8 cellular contexts compared by ENCODE assay signal in genomic region chr19:42386974-42387707, GRCh38. TPM values are rescaled to one million over a fixed set of nuclear protein-coding genes. Genes with fewer than 3 reads are reported as not detected.
DNase-seq lines count a peak whose midpoint lies in the region; ATAC-seq and TF ChIP-seq lines count a peak whose summit lies in the region.

No MANE protein-coding gene starts in this region.

- TF ChIP-seq POLR2A in HCT116 (IDR thresholded peaks at IDR 0.05; ENCODE audit: borderline replicate concordance, extremely low read depth, insufficient read depth, insufficient read length): peak; percentile 41

- H3K27ac ChIP-seq in HCT116 (ENCODE audit: low read depth, low read length): peak overlapping the region; percentile 82
- no peak overlapping the region for H3K27ac ChIP-seq in lower lobe of right lung

- RAD21 ChIA-PET in HCT116 (lab: Charles Lee; ENCODE audit: low non-redundant PET in 1 of 2, low total read pairs in 2 of 2, uncharacterized antibody in 2 of 2, unreplicated experiment in 2 of 2): interaction anchor here in 1 of 2 experiments (0.6 kb wide), 1 partner anchor 82 kb away, joined by 3 read pairs; no protein-coding TSS in a partner anchor

- H3K9ac ChIP-seq in HCT116 (ENCODE audit: low read length): peak overlapping the region; percentile 72

- H3K27me3 ChIP-seq in HCT116 (ENCODE audit: insufficient read depth, low read length) (no peaks in the 10 kb centered on the region), lower lobe of right lung (ENCODE audit: low read depth) (peaks cover 27% of the 10 kb centered on the region)

- ATAC-seq in HCT116 (peak; percentile 93), lower lobe of right lung (peak; percentile 81 to 87), HG02840 (IDR thresholded peaks at IDR 0.05; ENCODE audit: low FRiP score, unreplicated experiment) (no peak)

- H3K9me3 ChIP-seq in HCT116 (ENCODE audit: control insufficient read depth in 1 of 2, insufficient read depth in 1 of 2, low read depth in 1 of 2, low read length in 2 of 2) (no peaks in the 10 kb centered on the region), lower lobe of right lung (no peaks in the 10 kb centered on the region)

- DNase-seq in AML-193 (lab: John Stamatoyannopoulos, UW) (peak; percentile 24 to 40), HCT116 (ENCODE audit: low read depth, low spot score) (peak; percentile 73), NCI-H460 (ENCODE audit: extremely low read depth, low read depth) (peak; percentile 71), dermis blood vessel endothelial cell (peak; percentile 60), lower lobe of right lung (peak; percentile 77)
- DNase-seq in activated CD4-positive, alpha-beta T cell treated with anti-CD3 and anti-CD28 coated beads for 4 hours: peak; percentile 62
- peak; percentile 41 for DNase-seq in stimulated activated CD8-positive, alpha-beta memory T cell treated with anti-CD3 and anti-CD28 coated beads, Interleukin-12 subunit alpha, Interleukin-12 subunit beta, amount 100 ng/mL, for 24 hours (ENCODE audit: extremely low read depth)

- H3K9me2 ChIP-seq in HCT116 (ENCODE audit: insufficient read depth): no peaks in the 10 kb centered on the region

- H3K4me1 ChIP-seq in HCT116 (ENCODE audit: control insufficient read depth in 1 of 2, insufficient read depth in 2 of 2, low read length in 2 of 2) (peaks cover 6 to 21% of the 10 kb centered on the region in 2 experiments), lower lobe of right lung (peaks cover 9% of the 10 kb centered on the region)

- H4K20me1 ChIP-seq in HCT116 (ENCODE audit: insufficient read depth): no peaks in the 10 kb centered on the region

- TF ChIP-seq CTCF in HCT116 (IDR thresholded peaks at IDR 0.05 in 2 of 3, conservative IDR thresholded peaks at IDR 0.05 in 1 of 3; ENCODE audit: borderline replicate concordance in 1 of 3, insufficient read depth in 1 of 3, low read depth in 2 of 3, low read length in 2 of 3) (peak; percentile 51 to 74 (median 59); a peak in 5 of 6 replicates), lower lobe of right lung (IDR thresholded peaks at IDR 0.05) (peak; percentile 55)

- peak overlapping the region; percentile 91 for H3K4me2 ChIP-seq in HCT116 (ENCODE audit: low read length)

- H3K4me3 ChIP-seq in HCT116 (replicated peaks in 1 of 2; ENCODE audit: low read depth in 1 of 2, low read length in 2 of 2) (peak overlapping the region; percentile 62 to 70), lower lobe of right lung (peak overlapping the region; percentile 51)

- POLR2A ChIA-PET in HCT116 (lab: Charles Lee): interaction anchor here (2.4 kb wide), 1 partner anchor 10 kb away, joined by 11 read pairs; no protein-coding TSS in a partner anchor

- intact Hi-C loops in HCT116 (cut with micrococcal nuclease) (no loop called here), lower lobe of right lung (cut with DNase I) (no loop called here)

- no peak for TF ChIP-seq RAD21 in HCT116 (IDR thresholded peaks at IDR 0.05; ENCODE audit: low read depth)

- CTCF ChIA-PET in HCT116 (lab: Charles Lee): interaction anchor here (1.2 to 2.0 kb wide), 2 partner anchors 10 to 14 kb away, joined by 5 read pairs; no protein-coding TSS in a partner anchor

- BruUV-seq in HCT116 (replicated peaks; lab: Mats Ljungman, UMichigan): TSS peak; percentile 94

- H2AFZ ChIP-seq in HCT116 (ENCODE audit: low read depth, low read length, poor library complexity, severe bottlenecking): peak overlapping the region; percentile 83

- H3K79me2 ChIP-seq in HCT116 (ENCODE audit: insufficient read depth, low read length): no peaks in the 10 kb centered on the region

- H3K36me3 ChIP-seq in HCT116 (ENCODE audit: control insufficient read depth in 1 of 2, insufficient read depth in 2 of 2, low read length in 2 of 2) (no peaks in the 10 kb centered on the region), lower lobe of right lung (no peaks in the 10 kb centered on the region)

TF ChIP-seq in HCT116, 20 proteins besides CTCF, POLR2A, EP300 and RAD21:
- TF ChIP-seq TCF7L2 (IDR thresholded peaks at IDR 0.05; ENCODE audit: borderline replicate concordance, extremely low read depth, insufficient read depth, insufficient read length) (peak; percentile 68), SIN3A (IDR thresholded peaks at IDR 0.05; ENCODE audit: low read depth) (peak; percentile 78; the same call in 1 of the 2 replicates), ZFX (IDR thresholded peaks at IDR 0.05) (peak; percentile 47; the same call in 1 of the 2 replicates), CBX3 (IDR thresholded peaks at IDR 0.05; ENCODE audit: low read depth) (no peak), CEBPB (IDR thresholded peaks at IDR 0.05; ENCODE audit: low read depth) (no peak), JUND (IDR thresholded peaks at IDR 0.05) (no peak), EZH2 (IDR thresholded peaks at IDR 0.05) (no peak), ZNF274 (IDR thresholded peaks at IDR 0.05; ENCODE audit: low read depth, low read length) (no peak), MAX (IDR thresholded peaks at IDR 0.05) (peak; percentile 65; the same call in 1 of the 2 replicates), POLR2AphosphoS5 (IDR thresholded peaks at IDR 0.05; ENCODE audit: low read depth, low read length) (peak; percentile 85), SP1 (IDR thresholded peaks at IDR 0.05; ENCODE audit: low read depth) (peak; percentile 39)

RNA-seq across cellular contexts. Expression of gene CNFN, which starts 3.0 kb away (rescaled TPM):
- total RNA-seq in HCT116 (2021; ENCODE audit: unreplicated experiment) (13.9 TPM), dermis blood vessel endothelial cell (not detected in 2 replicates), lower lobe of right lung (not detected)
- polyA plus RNA-seq in HCT116 (2012): 29.2 and 32.2 TPM in 2 replicates
- total RNA-seq in NCI-H460 (2014; rRNA removed; shearing (Covaris generic)): 0.69 and 1.2 TPM in 2 replicates
- not detected in 2 replicates for polyA plus RNA-seq in NCI-H460 (2014; cell fraction: nucleus; rRNA removed)

RNA-seq across cellular contexts. Expression of gene LIPE, which starts 40.0 kb away (rescaled TPM):
- 11.3 TPM for total RNA-seq in HCT116 (2021; ENCODE audit: unreplicated experiment)
- polyA plus RNA-seq in HCT116 (2012): 12.1 and 13.5 TPM in 2 replicates
- 0.87 and 1.5 TPM in 2 replicates for total RNA-seq in NCI-H460 (2014; rRNA removed; shearing (Covaris generic))
- polyA plus RNA-seq in NCI-H460 (2014; cell fraction: nucleus; rRNA removed): 0.14 and 0.16 TPM in 2 replicates
- 10.8 and 12.1 TPM in 2 replicates for total RNA-seq in dermis blood vessel endothelial cell
- total RNA-seq in lower lobe of right lung: 3.2 TPM

RNA-seq across cellular contexts. Expression of gene CXCL17, which starts 55.6 kb away (rescaled TPM):
- total RNA-seq in HCT116 (2021; ENCODE audit: unreplicated experiment) (0.32 TPM), dermis blood vessel endothelial cell (not detected in 2 replicates), lower lobe of right lung (159 TPM)
- polyA plus RNA-seq in HCT116 (2012): 0.09 TPM in 1 of 2 replicates, not detected in the other
- not detected in 2 replicates for total RNA-seq in NCI-H460 (2014; rRNA removed; shearing (Covaris generic))
- not detected in 2 replicates for polyA plus RNA-seq in NCI-H460 (2014; cell fraction: nucleus; rRNA removed)

Comparison
In these comparisons a context has a peak if more than half of its experiments do, and no peak if none do; other contexts are left out.
1. RNA of gene CXCL17, which starts 55.6 kb away (total RNA-seq): 159 TPM in lower lobe of right lung (single experiment); 0.32 TPM in HCT116 (single experiment), not detected in NCI-H460 and not detected in dermis blood vessel endothelial cell; every median in the first group is over 100 times any median in the second.
2. Peak in every context shown above with its lines, with median percentiles within 50 percentile points of each other: DNase-seq.